35 cellular contexts compared by ENCODE assay signal in the genomic region with DNA sequence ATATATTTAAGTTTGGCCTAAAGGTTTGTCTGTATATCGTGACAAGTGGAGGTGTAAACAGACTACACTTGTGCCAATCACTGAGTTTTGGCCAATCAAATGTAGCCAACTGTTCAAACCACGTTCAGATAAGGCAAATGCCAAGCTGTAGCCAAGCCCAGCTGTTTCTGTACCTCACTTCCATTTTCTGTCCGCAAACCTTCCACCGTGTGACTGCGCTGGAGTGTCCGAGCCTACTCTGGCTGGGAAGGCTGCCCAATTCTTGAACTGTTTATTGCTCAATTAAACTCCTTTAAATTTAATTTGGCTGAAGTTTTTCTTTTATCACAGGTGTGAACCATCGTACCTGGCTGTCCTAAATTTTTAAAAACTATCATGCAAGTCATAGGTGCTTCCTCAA. TPM values are rescaled to one million over a fixed set of nuclear protein-coding genes. Genes with fewer than 3 reads are reported as not detected.
"Had no signal": no experiment of that assay in that cellular context is flagged by ENCODE, and none has a peak within 500 bp of the region (broad histone marks: within the 10 kb centered on the region; RNA-seq: fewer than 3 reads in every experiment).

No MANE protein-coding gene starts in this region.

- FAIRE-seq: TTC549 had no signal

- H3K27me3 Mint-ChIP-seq: activated CD4-positive, alpha-beta T cell treated with anti-CD3 and anti-CD28 coated beads, Interleukin-2, amount 10 ng/mL, durations not matched to agents 7 days and 5 days; activated naive CD8-positive, alpha-beta T cell; activated naive CD8-positive, alpha-beta T cell treated with anti-CD3 and anti-CD28 coated beads, Interleukin-2, amount 50 U/mL, for 24 hours had no signal

- DNase-seq: activated CD4-positive, alpha-beta T cell treated with anti-CD3 and anti-CD28 coated beads for 36 hours; activated CD4-positive, alpha-beta T cell treated with anti-CD3 and anti-CD28 coated beads, Interleukin-2, amount 10 ng/mL, durations not matched to agents 7 days and 5 days; activated CD4-positive, alpha-beta T cell treated with anti-CD3 and anti-CD28 coated beads, Interleukin-2, amount 50 U/mL, for 48 hours; activated CD8-positive, alpha-beta memory T cell treated with anti-CD3 and anti-CD28 coated beads, Interleukin-2, amount 50 U/mL, for 48 hours; activated CD8-positive, alpha-beta T cell treated with anti-CD3 and anti-CD28 coated beads, Interleukin-2, amount 10 ng/mL, durations not matched to agents 7 days and 5 days; activated effector memory CD4-positive, alpha-beta T cell treated with Interleukin-2 at 50 U/mL for 16 hours; activated naive CD4-positive, alpha-beta T cell treated with anti-CD3 and anti-CD28 coated beads, Interleukin-2, amount 10 ng/mL, durations not matched to agents 7 days and 5 days; activated naive CD8-positive, alpha-beta T cell treated with anti-CD3 and anti-CD28 coated beads, Interleukin-2, amount 50 U/mL, for 24 hours; activated T-cell treated with anti-CD3 and anti-CD28 coated beads, Interleukin-2, amount 50 U/mL, for 48 hours; anterior cingulate cortex; brain microvascular endothelial cell; central memory CD4-positive, alpha-beta T cell; NCI-H1092 treated with DMSO at 0.1 percent for 48 hours; NCI-H1417; NCI-H146; NCI-H187; NCI-H2029 treated with DMSO at 0.1 percent for 48 hours; NCI-H2107; NCI-H2171; NCI-H446; NCI-H510A treated with DMSO at 0.1 percent for 48 hours; NCI-H526 treated with DMSO at 0.1 percent for 48 hours; NCI-H774; SHP77; T1000 had no signal

- H3K4me1 ChIP-seq: SJCRH30 had no signal

- H3K36me3 ChIP-seq: SJCRH30 had no signal

- H3K9me3 Mint-ChIP-seq: activated naive CD8-positive, alpha-beta T cell treated with anti-CD3 and anti-CD28 coated beads, Interleukin-2, amount 50 U/mL, for 24 hours had no signal

- H3K4me3 Mint-ChIP-seq: activated CD4-positive, alpha-beta T cell treated with anti-CD3 and anti-CD28 coated beads for 36 hours; activated CD4-positive, alpha-beta T cell treated with anti-CD3 and anti-CD28 coated beads, Interleukin-2, amount 10 ng/mL, durations not matched to agents 7 days and 5 days; activated CD8-positive, alpha-beta T cell treated with anti-CD3 and anti-CD28 coated beads, Interleukin-2, amount 10 ng/mL, durations not matched to agents 7 days and 5 days; activated naive CD4-positive, alpha-beta T cell treated with anti-CD3 and anti-CD28 coated beads, Interleukin-2, amount 10 ng/mL, durations not matched to agents 7 days and 5 days; activated naive CD8-positive, alpha-beta T cell; activated naive CD8-positive, alpha-beta T cell treated with anti-CD3 and anti-CD28 coated beads, Interleukin-2, amount 50 U/mL, for 24 hours had no signal

- H3K27ac ChIP-seq: brain microvascular endothelial cell, SJCRH30, SK-N-MC had no signal

- H3K4me3 ChIP-seq: K562, SJCRH30, SK-N-MC had no signal

- H3K27me3 ChIP-seq: brain microvascular endothelial cell, SJCRH30 had no signal

- H3K9me3 ChIP-seq: SJCRH30 had no signal

- H3K27ac Mint-ChIP-seq: activated CD4-positive, alpha-beta T cell treated with anti-CD3 and anti-CD28 coated beads for 36 hours; activated CD4-positive, alpha-beta T cell treated with anti-CD3 and anti-CD28 coated beads, Interleukin-2, amount 10 ng/mL, durations not matched to agents 7 days and 5 days; activated CD8-positive, alpha-beta T cell treated with anti-CD3 and anti-CD28 coated beads, Interleukin-2, amount 10 ng/mL, durations not matched to agents 7 days and 5 days; activated naive CD4-positive, alpha-beta T cell treated with anti-CD3 and anti-CD28 coated beads, Interleukin-2, amount 10 ng/mL, durations not matched to agents 7 days and 5 days; activated naive CD8-positive, alpha-beta T cell; activated naive CD8-positive, alpha-beta T cell treated with anti-CD3 and anti-CD28 coated beads, Interleukin-2, amount 50 U/mL, for 24 hours had no signal

- ATAC-seq: activated CD4-positive, alpha-beta T cell treated with anti-CD3 and anti-CD28 coated beads for 36 hours; activated CD8-positive, alpha-beta T cell treated with anti-CD3 and anti-CD28 coated beads, Interleukin-2, amount 10 ng/mL, durations not matched to agents 7 days and 5 days; activated naive CD8-positive, alpha-beta T cell treated with anti-CD3 and anti-CD28 coated beads, Interleukin-2, amount 50 U/mL, for 24 hours; Panc1 had no signal

RNA-seq across cellular contexts. Expression of gene RNU2-63P, which starts 6.2 kb away (rescaled TPM):
- total RNA-seq: M059J, RPMI7951, SJCRH30 had no signal

RNA-seq across cellular contexts. Expression of gene SMYD1, which starts 45.1 kb away (rescaled TPM):
- total RNA-seq: activated CD4-positive, alpha-beta T cell treated with anti-CD3 and anti-CD28 coated beads for 36 hours; activated CD4-positive, alpha-beta T cell treated with anti-CD3 and anti-CD28 coated beads, Interleukin-2, amount 10 ng/mL, durations not matched to agents 7 days and 5 days; activated CD8-positive, alpha-beta T cell treated with anti-CD3 and anti-CD28 coated beads, Interleukin-2, amount 10 ng/mL, durations not matched to agents 7 days and 5 days; K562; M059J; RPMI7951; T-helper 1 cell treated with Interleukin-12 subunit alpha and Interleukin-12 subunit beta and Interleukin-4 antibody, amounts not matched to agents 30 ng/mL and 1 ng/mL, for 36 hours; T-helper 2 cell treated with Interferon-gamma antibody and Interleukin-4, amounts not matched to agents 100 ng/mL and 5 ng/mL, for 36 hours had no signal
- polyA plus RNA-seq: K562 had no signal
